Comparison of ENCODE assay signal across 16 cellular contexts in the genomic region with DNA sequence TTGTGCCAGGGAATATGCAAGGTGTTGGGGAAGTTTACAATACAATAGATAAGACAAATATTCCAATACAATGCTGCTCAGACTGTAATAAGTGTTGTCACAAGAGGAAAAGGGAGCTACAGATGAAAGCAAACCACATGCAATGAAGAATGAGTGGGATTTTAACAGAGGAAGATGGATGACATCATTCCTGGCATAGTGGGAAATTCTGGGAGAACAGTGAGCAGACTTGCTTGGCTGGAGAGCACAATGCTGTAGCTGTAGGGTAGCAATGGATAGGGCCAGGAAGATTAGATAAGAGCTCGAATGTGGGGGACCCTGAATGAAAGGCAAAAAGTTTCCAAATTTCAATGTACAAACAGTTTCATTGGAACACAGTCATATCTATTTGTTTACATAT. TPM values are rescaled to one million over a fixed set of nuclear protein-coding genes. Genes with fewer than 3 reads are reported as not detected.
DNase-seq lines count a peak whose midpoint lies in the region; ATAC-seq and TF ChIP-seq lines count a peak whose summit lies in the region.
"Had no signal": no experiment of that assay in that cellular context is flagged by ENCODE, and none has a peak within 500 bp of the region (broad histone marks: within the 10 kb centered on the region; RNA-seq: fewer than 3 reads in every experiment).

No MANE protein-coding gene starts in this region.

- ATAC-seq in WTC11 (peak; percentile 32; the same call in 1 of the 2 replicates), left colon (no peak)
- ATAC-seq: CD8-positive, alpha-beta T cell had no signal

- DNase-seq in EL (peak; percentile 28), HT1080 (ENCODE audit: low read depth) (peak; percentile 21), WTC11 (ENCODE audit: low spot score) (no peak), fibroblast of pulmonary artery (ENCODE audit: low read depth) (peak; percentile 40), OCI-M1 (lab: John Stamatoyannopoulos, UW) (no peak), left colon (no peak), A172 (ENCODE audit: low spot score) (no peak)
- DNase-seq: CD8-positive, alpha-beta T cell; DMS79; H9; MM.1S; NCI-H1105; NCI-H2081; NCI-H510A treated with DMSO at 0.1 percent for 48 hours; SJCRH30 had no signal

- TF ChIP-seq CTCF in WTC11 (IDR thresholded peaks at IDR 0.05) = no peak
- no peak for TF ChIP-seq CTCF in fibroblast of pulmonary artery (IDR thresholded peaks at IDR 0.05; ENCODE audit: low read length, missing control alignments)

- H3K36me3 Mint-ChIP-seq in WTC11 = no peaks in the 10 kb centered on the region
- H3K36me3 Mint-ChIP-seq: CD8-positive, alpha-beta T cell had no signal

- CTCF ChIA-PET in WTC11 (lab: Charles Lee) = interaction anchor here (0.5 to 1.0 kb wide), 4 partner anchors 11 to 820 kb away, joined by 3 to 5 read pairs (median 4); no protein-coding TSS in a partner anchor

- H3K27ac Mint-ChIP-seq in WTC11 = peak overlapping the region; percentile 69
- H3K27ac Mint-ChIP-seq: CD8-positive, alpha-beta T cell; H9 had no signal

- POLR2A ChIA-PET in WTC11 (lab: Charles Lee) = no interaction called here

- H3K4me3 ChIP-seq in fibroblast of pulmonary artery (replicated peaks; ENCODE audit: low read depth, low read length) = no peak overlapping the region
- H3K4me3 ChIP-seq: BLaER1, SJCRH30 had no signal

- intact Hi-C loops in left colon (cut with DNase I, micrococcal nuclease) = no loop called here

- peaks cover 43% of the 10 kb centered on the region for H3K4me1 Mint-ChIP-seq in WTC11

- H3K27me3 Mint-ChIP-seq in WTC11 (ENCODE audit: low read depth) = no peaks in the 10 kb centered on the region

- H3K4me3 Mint-ChIP-seq in WTC11 = no peak overlapping the region
- H3K4me3 Mint-ChIP-seq: CD8-positive, alpha-beta T cell; H9 had no signal

- no peaks in the 10 kb centered on the region for H3K9me3 Mint-ChIP-seq in WTC11
- H3K9me3 Mint-ChIP-seq: CD8-positive, alpha-beta T cell; H9 had no signal

TF ChIP-seq in WTC11, 78 proteins besides CTCF, POLR2A, EP300 and RAD21:
- TF ChIP-seq ZNF317 (CRISPR knock-in tag; IDR thresholded peaks at IDR 0.05; ENCODE audit: borderline replicate concordance, low read depth) (no peak), ZNF396 (CRISPR knock-in tag; IDR thresholded peaks at IDR 0.05; ENCODE audit: borderline replicate concordance) (no peak), TEAD1 (CRISPR knock-in tag; IDR thresholded peaks at IDR 0.05) (no peak), GTF2I (CRISPR knock-in tag; conservative IDR thresholded peaks at IDR 0.05) (no peak), TCF7 (CRISPR knock-in tag; IDR thresholded peaks at IDR 0.05; ENCODE audit: low read depth) (no peak), JAZF1 (CRISPR knock-in tag; IDR thresholded peaks at IDR 0.05) (no peak), OVOL2 (CRISPR knock-in tag; IDR thresholded peaks at IDR 0.05; ENCODE audit: borderline replicate concordance) (no peak), PRRX2 (CRISPR knock-in tag; IDR thresholded peaks at IDR 0.05) (no peak), ZNF416 (CRISPR knock-in tag; IDR thresholded peaks at IDR 0.05) (no peak), JUN (CRISPR knock-in tag; IDR thresholded peaks at IDR 0.05) (no peak), GRHL2 (CRISPR knock-in tag; IDR thresholded peaks at IDR 0.05; ENCODE audit: insufficient replicate concordance, severe bottlenecking) (no peak), SMAD4 (CRISPR knock-in tag; IDR thresholded peaks at IDR 0.05) (no peak), NR1H2 (CRISPR knock-in tag; IDR thresholded peaks at IDR 0.05) (no peak), ZNF232 (CRISPR knock-in tag; IDR thresholded peaks at IDR 0.05) (no peak), ELF4 (CRISPR knock-in tag; IDR thresholded peaks at IDR 0.05; ENCODE audit: low read depth) (no peak)
- TF ChIP-seq, protein P1, sequence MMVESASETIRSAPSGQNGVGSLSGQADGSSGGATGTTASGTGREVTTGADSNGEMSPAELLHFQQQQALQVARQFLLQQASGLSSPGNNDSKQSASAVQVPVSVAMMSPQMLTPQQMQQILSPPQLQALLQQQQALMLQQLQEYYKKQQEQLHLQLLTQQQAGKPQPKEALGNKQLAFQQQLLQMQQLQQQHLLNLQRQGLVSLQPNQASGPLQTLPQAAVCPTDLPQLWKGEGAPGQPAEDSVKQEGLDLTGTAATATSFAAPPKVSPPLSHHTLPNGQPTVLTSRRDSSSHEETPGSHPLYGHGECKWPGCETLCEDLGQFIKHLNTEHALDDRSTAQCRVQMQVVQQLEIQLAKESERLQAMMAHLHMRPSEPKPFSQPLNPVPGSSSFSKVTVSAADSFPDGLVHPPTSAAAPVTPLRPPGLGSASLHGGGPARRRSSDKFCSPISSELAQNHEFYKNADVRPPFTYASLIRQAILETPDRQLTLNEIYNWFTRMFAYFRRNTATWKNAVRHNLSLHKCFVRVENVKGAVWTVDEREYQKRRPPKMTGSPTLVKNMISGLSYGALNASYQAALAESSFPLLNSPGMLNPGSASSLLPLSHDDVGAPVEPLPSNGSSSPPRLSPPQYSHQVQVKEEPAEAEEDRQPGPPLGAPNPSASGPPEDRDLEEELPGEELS (CRISPR knock-in tag; IDR thresholded peaks at IDR 0.05) = no peak
- TF ChIP-seq, protein P2, sequence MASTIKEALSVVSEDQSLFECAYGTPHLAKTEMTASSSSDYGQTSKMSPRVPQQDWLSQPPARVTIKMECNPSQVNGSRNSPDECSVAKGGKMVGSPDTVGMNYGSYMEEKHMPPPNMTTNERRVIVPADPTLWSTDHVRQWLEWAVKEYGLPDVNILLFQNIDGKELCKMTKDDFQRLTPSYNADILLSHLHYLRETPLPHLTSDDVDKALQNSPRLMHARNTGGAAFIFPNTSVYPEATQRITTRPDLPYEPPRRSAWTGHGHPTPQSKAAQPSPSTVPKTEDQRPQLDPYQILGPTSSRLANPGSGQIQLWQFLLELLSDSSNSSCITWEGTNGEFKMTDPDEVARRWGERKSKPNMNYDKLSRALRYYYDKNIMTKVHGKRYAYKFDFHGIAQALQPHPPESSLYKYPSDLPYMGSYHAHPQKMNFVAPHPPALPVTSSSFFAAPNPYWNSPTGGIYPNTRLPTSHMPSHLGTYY (CRISPR knock-in tag; IDR thresholded peaks at IDR 0.05) = no peak

RNA-seq across cellular contexts. Expression of a gene that starts 9.5 kb away (rescaled TPM):
- total RNA-seq in HT1080 (2014; rRNA removed; shearing (Covaris generic)) = 50.1 and 54.4 TPM in 2 replicates
- polyA plus RNA-seq in HT1080 (2015; cell fraction: cytosol; rRNA removed) = 44.5 and 50.0 TPM in 2 replicates
- 80.1 and 87.6 TPM in 2 replicates for polyA plus RNA-seq in HT1080 (2015; cell fraction: nucleus; rRNA removed)
- total RNA-seq in WTC11 (2021) = 329 to 358 TPM (median 338 TPM) in 3 replicates
- 10 to 100 TPM in 1 of 2 donors, 1 to 10 TPM in 1; 10.0 to 23.9 TPM for total RNA-seq in left colon
- 308 and 485 TPM in 2 replicates for total RNA-seq in A172 (2014; rRNA removed; shearing (Covaris generic))
- total RNA-seq: CD8-positive, alpha-beta T cell had no signal

Comparison
In these comparisons a context has a peak if more than half of its experiments do, and no peak if none do; other contexts are left out.
1. DNase-seq: peak in EL (single experiment), HT1080 (single experiment) and fibroblast of pulmonary artery (single experiment); none in WTC11 (single experiment), OCI-M1 (single experiment), left colon (0 of 2) and A172 (single experiment).